In the genomic region with DNA sequence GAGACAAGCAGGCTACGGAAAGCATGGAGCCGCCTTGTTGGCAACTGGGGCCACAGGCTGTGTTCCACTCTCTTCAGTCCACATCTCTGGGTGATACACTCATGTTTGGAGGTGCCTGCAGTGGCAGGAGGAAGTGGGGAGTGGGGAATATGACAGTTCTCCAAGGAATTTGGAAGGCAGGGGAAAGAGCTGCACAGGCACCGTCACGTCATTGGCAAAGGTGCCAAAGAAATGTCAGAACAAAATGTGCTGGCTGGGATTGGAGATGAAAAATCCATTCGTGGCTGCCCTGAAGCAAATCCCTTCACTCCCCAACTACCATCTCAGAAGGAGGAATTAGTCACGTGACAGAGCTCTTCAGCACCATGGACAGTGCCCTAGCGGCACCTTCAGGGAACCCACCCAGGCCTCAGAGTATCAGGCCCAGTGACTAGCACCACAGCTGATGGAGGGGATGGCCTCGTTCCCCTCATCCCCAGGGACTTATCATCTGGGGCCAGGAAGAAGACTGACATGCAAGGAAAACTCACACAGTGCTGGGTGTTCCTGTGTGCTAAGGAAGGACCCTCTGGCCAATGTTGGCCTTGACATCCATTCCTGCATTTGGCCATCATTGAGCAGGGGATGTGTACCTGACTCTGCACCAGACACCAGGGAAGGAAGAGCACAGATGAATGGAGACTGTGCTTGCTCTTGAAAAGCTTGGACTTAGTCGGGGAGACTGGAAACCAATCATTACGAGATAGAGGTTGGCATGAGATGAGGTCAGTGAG, we compare ENCODE assay signal across 1 cellular context.
A peak's percentile ranks its signal among the peaks of the same experiment; 100 is the strongest.
TF ChIP-seq lines count a peak whose summit lies in the region.

No MANE protein-coding gene starts in this region.

TF ChIP-seq in H1, 55 proteins besides CTCF, POLR2A, EP300 and RAD21 (continued from another document):
- TF ChIP-seq, protein P1, sequence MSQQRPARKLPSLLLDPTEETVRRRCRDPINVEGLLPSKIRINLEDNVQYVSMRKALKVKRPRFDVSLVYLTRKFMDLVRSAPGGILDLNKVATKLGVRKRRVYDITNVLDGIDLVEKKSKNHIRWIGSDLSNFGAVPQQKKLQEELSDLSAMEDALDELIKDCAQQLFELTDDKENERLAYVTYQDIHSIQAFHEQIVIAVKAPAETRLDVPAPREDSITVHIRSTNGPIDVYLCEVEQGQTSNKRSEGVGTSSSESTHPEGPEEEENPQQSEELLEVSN (IDR thresholded peaks at IDR 0.05) = no peak
- no peak for TF ChIP-seq NANOG (IDR thresholded peaks at IDR 0.05; ENCODE audit: insufficient read depth, low read depth, low read length, poor library complexity, severe bottlenecking)
- TF ChIP-seq SAP30 (IDR thresholded peaks at IDR 0.05; ENCODE audit: insufficient read depth, insufficient replicate concordance, low read length) = peak; percentile 78
- no peak for TF ChIP-seq NRF1 (IDR thresholded peaks at IDR 0.05; ENCODE audit: low read depth, low read length)
- no peak for TF ChIP-seq SIX5 (IDR thresholded peaks at IDR 0.05; ENCODE audit: low read depth, low read length)
- TF ChIP-seq EZH2 (IDR thresholded peaks at IDR 0.05; ENCODE audit: low read depth, low read length, severe bottlenecking) = no peak
- no peak for TF ChIP-seq YY1 (IDR thresholded peaks at IDR 0.05; ENCODE audit: low read depth, low read length)
- TF ChIP-seq RNF2 (IDR thresholded peaks at IDR 0.05; ENCODE audit: borderline replicate concordance, low read depth, low read length, missing control alignments, poor library complexity, severe bottlenecking) = no peak
- no peak for TF ChIP-seq BRCA1 (IDR thresholded peaks at IDR 0.05; ENCODE audit: low read depth, low read length)
- no peak for TF ChIP-seq BACH1 (IDR thresholded peaks at IDR 0.05; ENCODE audit: low read length)
- no peak for TF ChIP-seq CHD2 (IDR thresholded peaks at IDR 0.05; ENCODE audit: low read length)
- TF ChIP-seq RXRA (IDR thresholded peaks at IDR 0.05; ENCODE audit: insufficient read depth, low read depth, low read length) = no peak
- no peak for TF ChIP-seq ASH2L (IDR thresholded peaks at IDR 0.05; ENCODE audit: low read length)
- no peak for TF ChIP-seq SP2 (IDR thresholded peaks at IDR 0.05; ENCODE audit: low read length)
- TF ChIP-seq MAFK (IDR thresholded peaks at IDR 0.05; ENCODE audit: low read depth, low read length) = no peak
- peak in 1 of 2 experiments; percentile 38; a peak in 1 of 4 replicates for TF ChIP-seq HDAC2 (IDR thresholded peaks at IDR 0.05; ENCODE audit: borderline replicate concordance in 1 of 2, low read depth in 2 of 2, low read length in 2 of 2)
- TF ChIP-seq GABPA (IDR thresholded peaks at IDR 0.05; ENCODE audit: borderline replicate concordance, insufficient read depth, low read length) = no peak
- no peak for TF ChIP-seq TAF7 (optimal IDR thresholded peaks at IDR 0.05; ENCODE audit: borderline replicate concordance, low read depth, low read length)
- TF ChIP-seq ZNF274 (IDR thresholded peaks at IDR 0.05; ENCODE audit: borderline replicate concordance, extremely low read depth, low read length) = no peak
- no peak for TF ChIP-seq KDM4A (IDR thresholded peaks at IDR 0.05; ENCODE audit: low read depth, low read length, severe bottlenecking)
- peak; percentile 65; the same call in 1 of the 2 replicates for TF ChIP-seq GTF2F1 (IDR thresholded peaks at IDR 0.05; ENCODE audit: borderline replicate concordance, low read depth, low read length)
- TF ChIP-seq BCL11A (IDR thresholded peaks at IDR 0.05; ENCODE audit: low read depth in 2 of 2, low read length in 2 of 2) = no peak
- no peak for TF ChIP-seq EGR1 (IDR thresholded peaks at IDR 0.05; ENCODE audit: borderline replicate concordance, low read depth, low read length)
- TF ChIP-seq TCF12 (IDR thresholded peaks at IDR 0.05; ENCODE audit: low read depth, low read length) = no peak
- peak; percentile 34; the same call in 1 of the 2 replicates for TF ChIP-seq CREB1 (IDR thresholded peaks at IDR 0.05)
- TF ChIP-seq, protein P2, sequence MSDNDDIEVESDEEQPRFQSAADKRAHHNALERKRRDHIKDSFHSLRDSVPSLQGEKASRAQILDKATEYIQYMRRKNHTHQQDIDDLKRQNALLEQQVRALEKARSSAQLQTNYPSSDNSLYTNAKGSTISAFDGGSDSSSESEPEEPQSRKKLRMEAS (IDR thresholded peaks at IDR 0.05) = peak; percentile 78
- TF ChIP-seq HDAC6 (IDR thresholded peaks at IDR 0.05; ENCODE audit: low read depth, low read length) = no peak
- TF ChIP-seq, protein P3, sequence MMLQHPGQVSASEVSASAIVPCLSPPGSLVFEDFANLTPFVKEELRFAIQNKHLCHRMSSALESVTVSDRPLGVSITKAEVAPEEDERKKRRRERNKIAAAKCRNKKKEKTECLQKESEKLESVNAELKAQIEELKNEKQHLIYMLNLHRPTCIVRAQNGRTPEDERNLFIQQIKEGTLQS (IDR thresholded peaks at IDR 0.05; ENCODE audit: insufficient read depth, low read depth, low read length) = peak; percentile 65
- no peak for TF ChIP-seq CTBP2 (IDR thresholded peaks at IDR 0.05; ENCODE audit: borderline replicate concordance, insufficient read depth, insufficient read length, low read length)
- no peak for TF ChIP-seq CHD7 (IDR thresholded peaks at IDR 0.05; ENCODE audit: insufficient replicate concordance, low read length)
- TF ChIP-seq KDM5A (IDR thresholded peaks at IDR 0.05; ENCODE audit: low read length) = no peak
- no peak for TF ChIP-seq CBX5 (IDR thresholded peaks at IDR 0.05; ENCODE audit: low read depth, low read length)
- TF ChIP-seq, protein P4, sequence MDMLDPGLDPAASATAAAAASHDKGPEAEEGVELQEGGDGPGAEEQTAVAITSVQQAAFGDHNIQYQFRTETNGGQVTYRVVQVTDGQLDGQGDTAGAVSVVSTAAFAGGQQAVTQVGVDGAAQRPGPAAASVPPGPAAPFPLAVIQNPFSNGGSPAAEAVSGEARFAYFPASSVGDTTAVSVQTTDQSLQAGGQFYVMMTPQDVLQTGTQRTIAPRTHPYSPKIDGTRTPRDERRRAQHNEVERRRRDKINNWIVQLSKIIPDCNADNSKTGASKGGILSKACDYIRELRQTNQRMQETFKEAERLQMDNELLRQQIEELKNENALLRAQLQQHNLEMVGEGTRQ (IDR thresholded peaks at IDR 0.05; ENCODE audit: low read length) = peak; percentile 97
- TF ChIP-seq POU5F1 (IDR thresholded peaks at IDR 0.05; ENCODE audit: low read depth, low read length) = no peak
- TF ChIP-seq SP4 (IDR thresholded peaks at IDR 0.05; ENCODE audit: low read length) = no peak
- TF ChIP-seq SIN3A (conservative IDR thresholded peaks at IDR 0.05 in 1 of 2, IDR thresholded peaks at IDR 0.05 in 1 of 2; ENCODE audit: low read depth in 1 of 2, low read length in 2 of 2) = peak; percentile 96 to 98
- TF ChIP-seq RBBP5 (IDR thresholded peaks at IDR 0.05; ENCODE audit: borderline replicate concordance, low read depth, low read length) = no peak
- TF ChIP-seq JUND (IDR thresholded peaks at IDR 0.05; ENCODE audit: low read length) = no peak
- no peak for TF ChIP-seq TAF1 (IDR thresholded peaks at IDR 0.05; ENCODE audit: low read depth, low read length)
- no peak for TF ChIP-seq SIRT6 (IDR thresholded peaks at IDR 0.05; ENCODE audit: low read length)
- TF ChIP-seq POLR2AphosphoS5 (IDR thresholded peaks at IDR 0.05; ENCODE audit: low read depth, low read length) = no peak
- no peak for TF ChIP-seq CEBPB (IDR thresholded peaks at IDR 0.05; ENCODE audit: low read depth, low read length)
TF ChIP-seq in H1: peak in this region for 8.
